Comparison of ENCODE assay signal across 2 cellular contexts in the genomic region with DNA sequence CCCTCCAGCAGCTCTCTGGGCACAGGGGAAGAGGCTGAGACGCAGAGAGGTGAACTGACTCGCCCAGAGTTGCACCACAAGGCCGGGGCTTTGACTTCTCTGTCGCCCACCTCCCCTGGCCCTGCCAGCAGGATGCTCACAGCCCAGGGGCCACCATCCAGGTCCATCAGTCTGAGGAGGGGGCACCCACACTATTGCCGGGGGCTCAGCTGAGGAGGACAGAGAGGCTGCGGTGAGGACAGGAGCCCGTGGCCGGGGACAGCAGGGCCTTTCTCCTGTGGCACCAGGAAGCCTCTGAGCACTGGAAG.
TF ChIP-seq lines count a peak whose summit lies in the region.

No MANE protein-coding gene starts in this region.

TF ChIP-seq in liver, 16 proteins besides CTCF, POLR2A, EP300 and RAD21:
- no peak for TF ChIP-seq GABPA (IDR thresholded peaks at IDR 0.05 in 1 of 2, conservative IDR thresholded peaks at IDR 0.05 in 1 of 2)
- no peak for TF ChIP-seq YY1 (IDR thresholded peaks at IDR 0.05)
- TF ChIP-seq, protein P1, sequence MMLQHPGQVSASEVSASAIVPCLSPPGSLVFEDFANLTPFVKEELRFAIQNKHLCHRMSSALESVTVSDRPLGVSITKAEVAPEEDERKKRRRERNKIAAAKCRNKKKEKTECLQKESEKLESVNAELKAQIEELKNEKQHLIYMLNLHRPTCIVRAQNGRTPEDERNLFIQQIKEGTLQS (IDR thresholded peaks at IDR 0.05), result no peak
- no peak for TF ChIP-seq TAF1 (conservative IDR thresholded peaks at IDR 0.05)
- TF ChIP-seq HNF4A (conservative IDR thresholded peaks at IDR 0.05), result no peak
- TF ChIP-seq HNF4G (IDR thresholded peaks at IDR 0.05), result no peak
- TF ChIP-seq NR2F2 (IDR thresholded peaks at IDR 0.05), result no peak
- TF ChIP-seq FOXA2 (IDR thresholded peaks at IDR 0.05), result no peak
- no peak for TF ChIP-seq JUND (IDR thresholded peaks at IDR 0.05)
- TF ChIP-seq, protein P2, sequence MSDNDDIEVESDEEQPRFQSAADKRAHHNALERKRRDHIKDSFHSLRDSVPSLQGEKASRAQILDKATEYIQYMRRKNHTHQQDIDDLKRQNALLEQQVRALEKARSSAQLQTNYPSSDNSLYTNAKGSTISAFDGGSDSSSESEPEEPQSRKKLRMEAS (IDR thresholded peaks at IDR 0.05), result no peak
- no peak for TF ChIP-seq RXRA (IDR thresholded peaks at IDR 0.05)
- TF ChIP-seq, protein P3, sequence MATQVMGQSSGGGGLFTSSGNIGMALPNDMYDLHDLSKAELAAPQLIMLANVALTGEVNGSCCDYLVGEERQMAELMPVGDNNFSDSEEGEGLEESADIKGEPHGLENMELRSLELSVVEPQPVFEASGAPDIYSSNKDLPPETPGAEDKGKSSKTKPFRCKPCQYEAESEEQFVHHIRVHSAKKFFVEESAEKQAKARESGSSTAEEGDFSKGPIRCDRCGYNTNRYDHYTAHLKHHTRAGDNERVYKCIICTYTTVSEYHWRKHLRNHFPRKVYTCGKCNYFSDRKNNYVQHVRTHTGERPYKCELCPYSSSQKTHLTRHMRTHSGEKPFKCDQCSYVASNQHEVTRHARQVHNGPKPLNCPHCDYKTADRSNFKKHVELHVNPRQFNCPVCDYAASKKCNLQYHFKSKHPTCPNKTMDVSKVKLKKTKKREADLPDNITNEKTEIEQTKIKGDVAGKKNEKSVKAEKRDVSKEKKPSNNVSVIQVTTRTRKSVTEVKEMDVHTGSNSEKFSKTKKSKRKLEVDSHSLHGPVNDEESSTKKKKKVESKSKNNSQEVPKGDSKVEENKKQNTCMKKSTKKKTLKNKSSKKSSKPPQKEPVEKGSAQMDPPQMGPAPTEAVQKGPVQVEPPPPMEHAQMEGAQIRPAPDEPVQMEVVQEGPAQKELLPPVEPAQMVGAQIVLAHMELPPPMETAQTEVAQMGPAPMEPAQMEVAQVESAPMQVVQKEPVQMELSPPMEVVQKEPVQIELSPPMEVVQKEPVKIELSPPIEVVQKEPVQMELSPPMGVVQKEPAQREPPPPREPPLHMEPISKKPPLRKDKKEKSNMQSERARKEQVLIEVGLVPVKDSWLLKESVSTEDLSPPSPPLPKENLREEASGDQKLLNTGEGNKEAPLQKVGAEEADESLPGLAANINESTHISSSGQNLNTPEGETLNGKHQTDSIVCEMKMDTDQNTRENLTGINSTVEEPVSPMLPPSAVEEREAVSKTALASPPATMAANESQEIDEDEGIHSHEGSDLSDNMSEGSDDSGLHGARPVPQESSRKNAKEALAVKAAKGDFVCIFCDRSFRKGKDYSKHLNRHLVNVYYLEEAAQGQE (IDR thresholded peaks at IDR 0.05), result no peak
- TF ChIP-seq SP1 (IDR thresholded peaks at IDR 0.05), result no peak
- TF ChIP-seq, protein P4, sequence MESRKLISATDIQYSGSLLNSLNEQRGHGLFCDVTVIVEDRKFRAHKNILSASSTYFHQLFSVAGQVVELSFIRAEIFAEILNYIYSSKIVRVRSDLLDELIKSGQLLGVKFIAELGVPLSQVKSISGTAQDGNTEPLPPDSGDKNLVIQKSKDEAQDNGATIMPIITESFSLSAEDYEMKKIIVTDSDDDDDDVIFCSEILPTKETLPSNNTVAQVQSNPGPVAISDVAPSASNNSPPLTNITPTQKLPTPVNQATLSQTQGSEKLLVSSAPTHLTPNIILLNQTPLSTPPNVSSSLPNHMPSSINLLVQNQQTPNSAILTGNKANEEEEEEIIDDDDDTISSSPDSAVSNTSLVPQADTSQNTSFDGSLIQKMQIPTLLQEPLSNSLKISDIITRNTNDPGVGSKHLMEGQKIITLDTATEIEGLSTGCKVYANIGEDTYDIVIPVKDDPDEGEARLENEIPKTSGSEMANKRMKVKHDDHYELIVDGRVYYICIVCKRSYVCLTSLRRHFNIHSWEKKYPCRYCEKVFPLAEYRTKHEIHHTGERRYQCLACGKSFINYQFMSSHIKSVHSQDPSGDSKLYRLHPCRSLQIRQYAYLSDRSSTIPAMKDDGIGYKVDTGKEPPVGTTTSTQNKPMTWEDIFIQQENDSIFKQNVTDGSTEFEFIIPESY (IDR thresholded peaks at IDR 0.05), result no peak
- no peak for TF ChIP-seq EGR1 (IDR thresholded peaks at IDR 0.05; ENCODE audit: low read depth in 2 of 2)
- TF ChIP-seq FOXA1 (IDR thresholded peaks at IDR 0.05), result no peak

TF ChIP-seq in HepG2, 621 proteins besides CTCF, POLR2A, EP300 and RAD21:
- TF ChIP-seq ZNF501 (CRISPR knock-in tag; IDR thresholded peaks at IDR 0.05) (no peak), SMARCE1 (IDR thresholded peaks at IDR 0.05; ENCODE audit: borderline replicate concordance) (no peak), REXO4 (CRISPR knock-in tag; IDR thresholded peaks at IDR 0.05; ENCODE audit: borderline replicate concordance) (no peak), SMAD3 (CRISPR knock-in tag; IDR thresholded peaks at IDR 0.05) (no peak), KDM5A (IDR thresholded peaks at IDR 0.05; ENCODE audit: borderline replicate concordance, low read length) (no peak), KLF16 (CRISPR knock-in tag; IDR thresholded peaks at IDR 0.05) (no peak), IKZF4 (CRISPR knock-in tag; IDR thresholded peaks at IDR 0.05; ENCODE audit: borderline replicate concordance, low read depth, not compliant biosample characterization) (no peak), NFE2L1 (CRISPR knock-in tag; IDR thresholded peaks at IDR 0.05; ENCODE audit: borderline replicate concordance) (no peak), MED1 (CRISPR knock-in tag; IDR thresholded peaks at IDR 0.05) (no peak)
- TF ChIP-seq, protein P5, sequence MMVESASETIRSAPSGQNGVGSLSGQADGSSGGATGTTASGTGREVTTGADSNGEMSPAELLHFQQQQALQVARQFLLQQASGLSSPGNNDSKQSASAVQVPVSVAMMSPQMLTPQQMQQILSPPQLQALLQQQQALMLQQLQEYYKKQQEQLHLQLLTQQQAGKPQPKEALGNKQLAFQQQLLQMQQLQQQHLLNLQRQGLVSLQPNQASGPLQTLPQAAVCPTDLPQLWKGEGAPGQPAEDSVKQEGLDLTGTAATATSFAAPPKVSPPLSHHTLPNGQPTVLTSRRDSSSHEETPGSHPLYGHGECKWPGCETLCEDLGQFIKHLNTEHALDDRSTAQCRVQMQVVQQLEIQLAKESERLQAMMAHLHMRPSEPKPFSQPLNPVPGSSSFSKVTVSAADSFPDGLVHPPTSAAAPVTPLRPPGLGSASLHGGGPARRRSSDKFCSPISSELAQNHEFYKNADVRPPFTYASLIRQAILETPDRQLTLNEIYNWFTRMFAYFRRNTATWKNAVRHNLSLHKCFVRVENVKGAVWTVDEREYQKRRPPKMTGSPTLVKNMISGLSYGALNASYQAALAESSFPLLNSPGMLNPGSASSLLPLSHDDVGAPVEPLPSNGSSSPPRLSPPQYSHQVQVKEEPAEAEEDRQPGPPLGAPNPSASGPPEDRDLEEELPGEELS (CRISPR knock-in tag; IDR thresholded peaks at IDR 0.05), result no peak
TF ChIP-seq in HepG2: peak in this region for 0.
